ENCODE assay signal across 19 cellular contexts in the genomic region with DNA sequence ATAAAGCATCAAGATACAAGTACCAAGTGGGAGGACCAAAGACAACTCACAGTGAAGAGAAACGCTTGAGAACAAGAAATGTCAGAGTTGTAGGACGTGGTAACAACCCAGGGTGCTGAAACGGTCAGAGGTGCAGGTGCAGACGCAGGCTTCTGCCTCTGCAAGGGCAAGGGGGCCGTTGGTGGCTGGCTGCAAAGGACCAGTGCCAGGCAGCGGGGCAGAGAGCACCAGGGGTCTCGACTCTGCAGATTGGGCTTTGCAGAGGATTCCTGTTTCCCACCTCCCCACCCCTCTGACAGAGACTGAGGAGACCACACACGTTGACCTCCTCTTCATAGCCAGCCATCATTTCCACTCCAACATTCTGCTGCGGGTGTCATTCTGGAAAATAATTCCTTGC. TPM values are rescaled to one million over a fixed set of nuclear protein-coding genes. Genes with fewer than 3 reads are reported as not detected.
DNase-seq lines count a peak whose midpoint lies in the region; ATAC-seq and TF ChIP-seq lines count a peak whose summit lies in the region.
"Had no signal": no experiment of that assay in that cellular context is flagged by ENCODE, and none has a peak within 500 bp of the region (broad histone marks: within the 10 kb centered on the region; RNA-seq: fewer than 3 reads in every experiment).

No MANE protein-coding gene starts in this region.

- peak overlapping the region; percentile 87 for H3K27ac ChIP-seq in BLaER1
- no peak overlapping the region for H3K27ac ChIP-seq in CD4-positive, alpha-beta T cell (ENCODE audit: low read depth, low read length)
- peak overlapping the region; percentile 88 to 92 for H3K27ac ChIP-seq in coronary artery
- H3K27ac ChIP-seq in spleen: peak overlapping the region in 5 of 8 donors; percentile 82 to 88 (median 87)
- H3K27ac ChIP-seq in aorta (ENCODE audit: low read depth in 1 of 2, low read length in 2 of 2): peak overlapping the region in 1 of 2 donors; percentile 64
- H3K27ac ChIP-seq: SJCRH30 had no signal

- POLR2A ChIA-PET in CD4-positive, alpha-beta T cell (lab: Charles Lee): no interaction called here

- intact Hi-C loops in CD4-positive, alpha-beta T cell (cut with DNase I, micrococcal nuclease): no loop called here
- intact Hi-C loops in spleen (cut with DNase I; ENCODE audit: low total_unique reads) (no loop called here), aorta (cut with DNase I) (loop anchor here (5.0 kb wide), 2 partner anchors 34 to 39 kb away; a partner anchor contains a TSS)

- no peaks in the 10 kb centered on the region for H3K27me3 Mint-ChIP-seq in CD4-positive, alpha-beta T cell

- DNase-seq in CD4-positive, alpha-beta T cell: no peak
- no peak for DNase-seq in coronary artery (ENCODE audit: low spot score)
- DNase-seq in spleen: no peak
- no peak for DNase-seq in midbrain (lab: John Stamatoyannopoulos, UW)
- no peak for DNase-seq in aorta
- DNase-seq in cerebellar cortex (ENCODE audit: low spot score): no peak
- DNase-seq: Caco-2, H9, IMR-90, NCI-H1092 treated with DMSO at 0.1 percent for 48 hours, NCI-H146, NCI-H2029 treated with DMSO at 0.1 percent for 48 hours, NCI-H2171, NCI-H526, PC-9, SJCRH30 had no signal

- H3K36me3 ChIP-seq in BLaER1: peaks cover 13% of the 10 kb centered on the region; the same call in 1 of the 2 replicates
- peaks cover 0 to 33% (median 2%) of the 10 kb centered on the region in 6 donors for H3K36me3 ChIP-seq in spleen
- H3K36me3 ChIP-seq in aorta (ENCODE audit: control insufficient read depth in 1 of 2, insufficient read depth in 2 of 2, low read length in 1 of 2): no peaks in the 10 kb centered on the region
- H3K36me3 ChIP-seq: SJCRH30 had no signal

- peaks cover 23% of the 10 kb centered on the region for H4K20me1 ChIP-seq in BLaER1

- no peak for ATAC-seq in CD4-positive, alpha-beta T cell (ENCODE audit: poor library complexity)
- ATAC-seq in HG02870 (IDR thresholded peaks at IDR 0.05; ENCODE audit: unreplicated experiment) (no peak), aorta (ENCODE audit: low FRiP score) (no peak)
- ATAC-seq: GM12878 had no signal

- no peak for TF ChIP-seq POLR2A in spleen (IDR thresholded peaks at IDR 0.05)

- no peaks in the 10 kb centered on the region for H3K36me3 Mint-ChIP-seq in CD4-positive, alpha-beta T cell (ENCODE audit: low read depth)

- H3K9me3 Mint-ChIP-seq in CD4-positive, alpha-beta T cell: no peaks in the 10 kb centered on the region
- H3K9me3 Mint-ChIP-seq: H9 had no signal

- H3K4me3 Mint-ChIP-seq in CD4-positive, alpha-beta T cell: no peak overlapping the region
- H3K4me3 Mint-ChIP-seq: H9 had no signal

- WGBS in spleen, 5 donors: 60 to 70% (median 65%) methylated on average over 9 of the region's 9 CpGs
- 38 to 39% methylated on average over 9 of the region's 9 CpGs for WGBS in aorta, 2 donors

- H3K27me3 ChIP-seq in BLaER1 (no peaks in the 10 kb centered on the region), spleen (replicated peaks in 1 of 7) (no peaks in the 10 kb centered on the region), aorta (ENCODE audit: control insufficient read depth in 1 of 2, insufficient read depth in 2 of 2, low read length in 1 of 2) (no peaks in the 10 kb centered on the region)
- H3K27me3 ChIP-seq in CD4-positive, alpha-beta T cell (ENCODE audit: control insufficient read depth, insufficient read depth, low read length): no peaks in the 10 kb centered on the region
- H3K27me3 ChIP-seq: SJCRH30 had no signal

- CTCF ChIA-PET in CD4-positive, alpha-beta T cell (lab: Charles Lee): no interaction called here

- H3K9me3 ChIP-seq in BLaER1 (no peaks in the 10 kb centered on the region), spleen (no peaks in the 10 kb centered on the region), aorta (ENCODE audit: control insufficient read depth, low read length) (no peaks in the 10 kb centered on the region)
- H3K9me3 ChIP-seq in CD4-positive, alpha-beta T cell (ENCODE audit: control insufficient read depth, low read length): no peaks in the 10 kb centered on the region
- H3K9me3 ChIP-seq: Caco-2, SJCRH30 had no signal

- H3K27ac Mint-ChIP-seq in CD4-positive, alpha-beta T cell: peak overlapping the region; percentile 44

- H3K4me3 ChIP-seq in BLaER1 (peak overlapping the region; percentile 53), coronary artery (no peak overlapping the region), spleen (no peak overlapping the region), aorta (ENCODE audit: low read length in 2 of 2) (no peak overlapping the region)
- H3K4me3 ChIP-seq: GM12878, PC-9, SJCRH30 had no signal

- peaks cover 29% of the 10 kb centered on the region for H3K4me1 Mint-ChIP-seq in CD4-positive, alpha-beta T cell (ENCODE audit: low read depth)

- H3K9ac ChIP-seq in BLaER1: peak overlapping the region; percentile 65

- H3K4me2 ChIP-seq in BLaER1: peak overlapping the region; percentile 94

- no peak for TF ChIP-seq CTCF in CD4-positive, alpha-beta T cell (IDR thresholded peaks at IDR 0.05)
- TF ChIP-seq CTCF in coronary artery (IDR thresholded peaks at IDR 0.05) (no peak), spleen (IDR thresholded peaks at IDR 0.05 in 8 of 11, conservative IDR thresholded peaks at IDR 0.05 in 3 of 11) (no peak)

- H3K4me1 ChIP-seq in BLaER1 (peaks cover 100% of the 10 kb centered on the region), spleen (peaks cover 15 to 99% (median 68%) of the 10 kb centered on the region in 6 donors), aorta (ENCODE audit: control insufficient read depth in 1 of 2, insufficient read depth in 2 of 2, low read length in 2 of 2) (peaks cover 0 to 2% of the 10 kb centered on the region in 2 donors)

RNA-seq across cellular contexts. Expression of a gene that starts 38.3 kb away (rescaled TPM):
- total RNA-seq in CD4-positive, alpha-beta T cell: 1 to 10 TPM in 1 of 2 experiments, under 1 TPM in 1; 0.89 to 1.4 TPM
- 10 to 100 TPM; 46.9 to 96.4 (median 61.1) TPM for total RNA-seq in spleen
- polyA plus RNA-seq in spleen: 10 to 100 TPM; 19.1 to 49.0 (median 39.6) TPM
- total RNA-seq in aorta: 10 to 100 TPM; 18.8 to 22.4 TPM
- polyA plus RNA-seq in aorta: 10 to 100 TPM; 12.9 to 16.2 TPM

Comparison
In these comparisons a context has a peak if more than half of its experiments do, and no peak if none do; other contexts are left out.
1. RNA of a gene that starts 38.3 kb away (total RNA-seq): 46.9 to 96.4 TPM in spleen and 18.8 to 22.4 TPM in aorta; 0.89 to 1.4 TPM in CD4-positive, alpha-beta T cell; every median in the first group is over 4 times any median in the second.
2. intact Hi-C loops: an anchor here in aorta (5.0 kb wide); none called in CD4-positive, alpha-beta T cell and spleen.